In genomic region chr3:128051459-128051836, GRCh38 we compare ENCODE assay signal across 8 cellular contexts. TPM values are rescaled to one million over a fixed set of nuclear protein-coding genes. Genes with fewer than 3 reads are reported as not detected.
DNase-seq lines count a peak whose midpoint lies in the region; ATAC-seq and TF ChIP-seq lines count a peak whose summit lies in the region.

No MANE protein-coding gene starts in this region.

- H3K4me2 ChIP-seq in IMR-90 (ENCODE audit: low read depth, low read length), result peak overlapping the region; percentile 93

- H2BK15ac ChIP-seq in IMR-90 (ENCODE audit: low read depth, low read length), result no peak overlapping the region

- no TSS peak for BruUV-seq in IMR-90 (replicated peaks; lab: Mats Ljungman, UMichigan)

- H3K27ac Mint-ChIP-seq in CD4-positive, alpha-beta T cell, result peak overlapping the region; percentile 88
- peak overlapping the region; percentile 93 to 98 (median 94) for H3K27ac Mint-ChIP-seq in brain
- peak overlapping the region; percentile 96 for H3K27ac Mint-ChIP-seq in type B pancreatic cell

- peaks cover 7% of the 10 kb centered on the region for H3K4me1 ChIP-seq in IMR-90 (ENCODE audit: control insufficient read depth, insufficient read depth, low read length)
- peaks cover 0 to 42% (median 14%) of the 10 kb centered on the region in 4 donors for H3K4me1 ChIP-seq in right lobe of liver

- DNase-seq in CD4-positive, alpha-beta T cell, result no peak
- DNase-seq in IMR-90 (no peak), right lobe of liver (no peak), type B pancreatic cell (ENCODE audit: extremely low spot score, unreplicated experiment) (no peak), NCI-H510A (lab: John Stamatoyannopoulos, UW) (no peak)

- in situ Hi-C loops in IMR-90 (cut with MboI; ENCODE audit: low sequenced_read_pairs), result no loop called here

- H3K14ac ChIP-seq in IMR-90 (replicated peaks; ENCODE audit: low read depth, low read length), result peak overlapping the region; percentile 97

- peak overlapping the region; percentile 96 for H4K8ac ChIP-seq in IMR-90 (ENCODE audit: low read depth in 2 of 2, low read length in 2 of 2)

- WGBS in IMR-90 (ENCODE audit: extremely low coverage in 2 of 2, insufficient read length in 1 of 2), 2 experiments, result 18% methylated on average over 4 of the region's 10 CpGs; no CpG with 5 or more reads in 1 of the 2 experiments
- 13% methylated on average over 9 of the region's 10 CpGs for WGBS in right lobe of liver (ENCODE audit: insufficient coverage, low coverage, low lambda C conversion rate, missing lambda C conversion rate)

- CTCF ChIA-PET in CD4-positive, alpha-beta T cell (lab: Charles Lee), result interaction anchor here (1.4 kb wide), 1 partner anchor 24 kb away, joined by 6 read pairs; no protein-coding TSS in a partner anchor
- CTCF ChIA-PET in IMR-90 (lab: Yijun Ruan, JAX), result no interaction called here

- intact Hi-C loops in CD4-positive, alpha-beta T cell (cut with DNase I, micrococcal nuclease), result loop anchor here in 1 of 2 experiments (1.0 to 5.0 kb wide), 8 partner anchors 101 to 1841 kb away; partner anchors contain the start of genes ABTB1, CHCHD6, EEFSEC and PLXNA1
- intact Hi-C loops in IMR-90 (cut with micrococcal nuclease) (loop anchor here (5.0 kb wide), 1 partner anchor 459 kb away; the partner anchor contains the start of gene TPRA1), right lobe of liver (cut with DNase I) (no loop called here)

- H3K4me3 ChIP-seq in IMR-90 (ENCODE audit: insufficient read depth, low read depth, low read length), result peak overlapping the region; percentile 94
- peak overlapping the region; percentile 64 to 99 (median 88) for H3K4me3 ChIP-seq in right lobe of liver

- H2AK9ac ChIP-seq in IMR-90 (replicated peaks; ENCODE audit: low read depth, low read length, poor library complexity), result peak overlapping the region; percentile 98

- H3K4ac ChIP-seq in IMR-90 (ENCODE audit: low read depth, low read length), result peak overlapping the region; percentile 98

- H3K27me3 Mint-ChIP-seq in CD4-positive, alpha-beta T cell, result no peaks in the 10 kb centered on the region
- H3K27me3 Mint-ChIP-seq in brain (peaks cover 26% of the 10 kb centered on the region), type B pancreatic cell (peaks cover 13% of the 10 kb centered on the region)

- no peak for TF ChIP-seq RAD21 in IMR-90 (IDR thresholded peaks at IDR 0.05; ENCODE audit: low read length)

- H3K23ac ChIP-seq in IMR-90 (ENCODE audit: low read depth, low read length), result peak overlapping the region; percentile 96

- peaks cover 9 to 32% of the 10 kb centered on the region in 2 experiments for H3K79me1 ChIP-seq in IMR-90 (ENCODE audit: low read depth in 1 of 2, low read length in 2 of 2)

- POLR2A ChIA-PET in CD4-positive, alpha-beta T cell (lab: Charles Lee), result interaction anchor here (1.0 kb wide), 1 partner anchor 102 kb away, joined by 3 read pairs; the partner anchor contains the start of gene EEFSEC
- POLR2A ChIA-PET in IMR-90 (lab: Charles Lee; ENCODE audit: unreplicated experiment), result no interaction called here

- peaks cover 8% of the 10 kb centered on the region for H3K9me1 ChIP-seq in IMR-90 (ENCODE audit: insufficient read depth, low read length)

- H4K91ac ChIP-seq in IMR-90 (ENCODE audit: insufficient read depth, low read depth, low read length), result peak overlapping the region; percentile 82

- no peak overlapping the region for H2BK20ac ChIP-seq in IMR-90 (ENCODE audit: low read depth, low read length)

- no peaks in the 10 kb centered on the region for H3K9me3 Mint-ChIP-seq in CD4-positive, alpha-beta T cell
- H3K9me3 Mint-ChIP-seq in brain (peaks cover 0 to 2% (median 0%) of the 10 kb centered on the region in 5 experiments), type B pancreatic cell (no peaks in the 10 kb centered on the region)

- peaks cover 33% of the 10 kb centered on the region for H4K20me1 ChIP-seq in IMR-90 (ENCODE audit: insufficient read depth, low read length)

- H2BK5ac ChIP-seq in IMR-90 (ENCODE audit: low read depth, low read length, poor library complexity, severe bottlenecking), result peak overlapping the region; percentile 66

- no peak for TF ChIP-seq CTCF in CD4-positive, alpha-beta T cell (IDR thresholded peaks at IDR 0.05)
- TF ChIP-seq CTCF in IMR-90 (conservative IDR thresholded peaks at IDR 0.05; ENCODE audit: low read depth, low read length) (no peak), brain (conservative IDR thresholded peaks at IDR 0.05) (no peak), right lobe of liver (IDR thresholded peaks at IDR 0.05) (no peak), type B pancreatic cell (conservative IDR thresholded peaks at IDR 0.05) (no peak)

- peak overlapping the region; percentile 73 for H3K27ac ChIP-seq in CD4-positive, alpha-beta T cell (ENCODE audit: low read depth, low read length)
- peak overlapping the region; percentile 78 for H3K27ac ChIP-seq in IMR-90 (ENCODE audit: insufficient read depth, low read length)
- H3K27ac ChIP-seq in right lobe of liver, result peak overlapping the region; percentile 63 to 79 (median 77)

- ATAC-seq in CD4-positive, alpha-beta T cell (ENCODE audit: poor library complexity), result no peak
- ATAC-seq in IMR-90 (ENCODE audit: low read depth) (no peak; the same call in 1 of the 2 replicates), right lobe of liver (peak in 1 of 4 donors; percentile 10), HG03280 (IDR thresholded peaks at IDR 0.05; ENCODE audit: unreplicated experiment) (no peak)
- ATAC-seq in activated CD4-positive, CD25-positive, alpha-beta regulatory T cell treated with anti-CD3 and anti-CD28 coated beads, Interleukin-2, amount 50 U/mL, for 24 hours, result no peak

- H3K18ac ChIP-seq in IMR-90 (ENCODE audit: low read depth, low read length), result peak overlapping the region; percentile 78

- H3K9me3 ChIP-seq in CD4-positive, alpha-beta T cell (ENCODE audit: control insufficient read depth, low read length), result no peaks in the 10 kb centered on the region
- H3K9me3 ChIP-seq in IMR-90 (ENCODE audit: control insufficient read depth, insufficient read depth, low read length) (no peaks in the 10 kb centered on the region), right lobe of liver (no peaks in the 10 kb centered on the region)

- H4K5ac ChIP-seq in IMR-90 (ENCODE audit: low read depth, low read length), result peak overlapping the region; percentile 99

- H3K36me3 ChIP-seq in IMR-90 (ENCODE audit: control insufficient read depth, insufficient read depth, low read length) (peaks cover 12% of the 10 kb centered on the region), right lobe of liver (peaks cover 0 to 20% (median 9%) of the 10 kb centered on the region in 4 donors)

- no peaks in the 10 kb centered on the region for H3K27me3 ChIP-seq in CD4-positive, alpha-beta T cell (ENCODE audit: control insufficient read depth, insufficient read depth, low read length)
- H3K27me3 ChIP-seq in IMR-90 (ENCODE audit: control insufficient read depth, insufficient read depth, low read length) (peaks cover 7% of the 10 kb centered on the region), right lobe of liver (no peaks in the 10 kb centered on the region)

- H2AFZ ChIP-seq in IMR-90 (replicated peaks; ENCODE audit: low read length, poor library complexity), result peak overlapping the region; percentile 99

- H2BK120ac ChIP-seq in IMR-90 (ENCODE audit: low read depth, low read length), result peak overlapping the region; percentile 45; the same call in 1 of the 2 replicates

- H3K9ac ChIP-seq in IMR-90 (ENCODE audit: low read depth, low read length), result peak overlapping the region; percentile 79

- H3K4me3 Mint-ChIP-seq in CD4-positive, alpha-beta T cell, result peak overlapping the region; percentile 92
- peak overlapping the region; percentile 90 to 98 (median 94) for H3K4me3 Mint-ChIP-seq in brain
- H3K4me3 Mint-ChIP-seq in type B pancreatic cell, result peak overlapping the region; percentile 96

- peaks cover 47% of the 10 kb centered on the region for H3K4me1 Mint-ChIP-seq in CD4-positive, alpha-beta T cell (ENCODE audit: low read depth)
- H3K4me1 Mint-ChIP-seq in brain (peaks cover 42% of the 10 kb centered on the region), type B pancreatic cell (ENCODE audit: unreplicated experiment) (peaks cover 34% of the 10 kb centered on the region)

- TF ChIP-seq POLR2A in IMR-90 (IDR thresholded peaks at IDR 0.05; ENCODE audit: low read depth, low read length), result no peak
- TF ChIP-seq POLR2A in right lobe of liver (IDR thresholded peaks at IDR 0.05), result no peak

- dilution Hi-C loops in IMR-90 (cut with HindIII; ENCODE audit: low sequenced_read_pairs, unreplicated experiment), result no loop called here

- peaks cover 49% of the 10 kb centered on the region for H3K36me3 Mint-ChIP-seq in CD4-positive, alpha-beta T cell (ENCODE audit: low read depth)
- peaks cover 36% of the 10 kb centered on the region for H3K36me3 Mint-ChIP-seq in brain
- peaks cover 21% of the 10 kb centered on the region for H3K36me3 Mint-ChIP-seq in type B pancreatic cell

- peak overlapping the region; percentile 53 for H3K56ac ChIP-seq in IMR-90 (ENCODE audit: extremely low read depth, insufficient read depth, low read length)

- peak overlapping the region; percentile 23 for H2AK5ac ChIP-seq in IMR-90 (ENCODE audit: low read depth, low read length)

TF ChIP-seq in IMR-90, 13 proteins besides CTCF, POLR2A, EP300 and RAD21:
- TF ChIP-seq ELK1 (IDR thresholded peaks at IDR 0.05; ENCODE audit: borderline replicate concordance, low read depth, low read length) (no peak), BHLHE40 (IDR thresholded peaks at IDR 0.05; ENCODE audit: low read depth, low read length) (no peak), RFX5 (IDR thresholded peaks at IDR 0.05; ENCODE audit: low read depth, low read length) (no peak), CEBPB (IDR thresholded peaks at IDR 0.05; ENCODE audit: low read depth, low read length) (peak; percentile 58; the same call in 1 of the 2 replicates)

RNA-seq across cellular contexts. Expression of gene SEC61A1, which starts 0.8 kb away (rescaled TPM):
- total RNA-seq in CD4-positive, alpha-beta T cell, result 100 to 1,000 TPM; 127 to 139 TPM
- total RNA-seq in IMR-90 (2012; rRNA removed) (478 and 487 TPM in 2 replicates), right lobe of liver (100 to 1,000 TPM; 120 to 187 (median 151) TPM), type B pancreatic cell (ENCODE audit: low replicate concordance) (207 and 230 TPM in 2 replicates)
- polyA plus RNA-seq in IMR-90 (2012; rRNA removed) (347 and 377 TPM in 2 replicates), brain (ENCODE audit: insufficient read depth, low read depth, low replicate concordance) (169 TPM)
- polyA plus RNA-seq in IMR-90 (2012; cell fraction: cytosol; rRNA removed), result 212 and 332 TPM in 2 replicates
- polyA plus RNA-seq in IMR-90 (2012; cell fraction: nucleus; rRNA removed; ENCODE audit: low replicate concordance), result 308 and 317 TPM in 2 replicates
